ENCODE assay signal across 8 cellular contexts in the genomic region with DNA sequence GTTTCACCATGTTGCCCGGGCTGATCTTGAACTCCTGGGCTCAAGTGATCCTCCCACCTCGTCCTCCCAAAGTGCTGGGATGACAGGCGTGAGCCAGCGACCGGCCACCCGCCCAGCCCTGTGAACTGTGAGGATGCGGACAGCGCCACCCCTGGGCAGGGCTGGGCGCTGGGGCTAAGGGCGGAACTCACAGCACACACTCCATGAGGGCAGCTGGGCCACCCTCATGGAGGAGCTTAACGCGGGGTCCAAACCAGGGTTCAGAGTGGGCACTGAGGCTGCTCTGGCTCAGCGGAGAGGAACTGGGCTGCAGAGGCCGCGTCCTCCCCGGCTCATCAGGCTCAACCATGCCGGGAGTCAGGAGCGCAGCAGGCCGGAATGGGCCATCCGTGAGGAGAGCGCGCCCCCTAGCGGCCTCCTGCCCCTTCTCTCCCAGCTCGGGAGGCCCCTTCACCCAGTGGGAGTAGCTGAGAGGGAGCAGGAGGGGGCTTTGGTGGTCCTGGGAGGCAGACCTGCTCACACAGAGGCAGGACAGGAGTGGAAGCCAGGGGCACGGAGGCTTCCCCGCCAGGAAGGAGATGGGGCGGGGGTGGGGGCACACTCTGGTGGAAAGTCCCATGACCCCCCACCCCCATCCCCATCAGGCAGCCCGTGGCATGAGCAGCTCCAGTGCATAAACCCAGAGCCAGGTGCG. TPM values are rescaled to one million over a fixed set of nuclear protein-coding genes. Genes with fewer than 3 reads are reported as not detected.
A peak's percentile ranks its signal among the peaks of the same experiment; 100 is the strongest.
DNase-seq lines count a peak whose midpoint lies in the region; ATAC-seq and TF ChIP-seq lines count a peak whose summit lies in the region.

No MANE protein-coding gene starts in this region.

- H3K9me2 ChIP-seq in OCI-LY7 (ENCODE audit: insufficient read depth, low read length), result no peaks in the 10 kb centered on the region

- peaks cover 0 to 14% (median 0%) of the 10 kb centered on the region in 11 donors for H3K9me3 Mint-ChIP-seq in naive thymus-derived CD4-positive, alpha-beta T cell

- no peaks in the 10 kb centered on the region for H3K27me3 ChIP-seq in naive thymus-derived CD4-positive, alpha-beta T cell (ENCODE audit: control insufficient read depth in 2 of 2, insufficient read depth in 2 of 2, low read length in 2 of 2)

- peak overlapping the region in 4 of 9 donors; percentile 14 to 66 (median 28) for H3K27ac Mint-ChIP-seq in naive thymus-derived CD4-positive, alpha-beta T cell

- CTCF ChIA-PET in OCI-LY7 (lab: Charles Lee; ENCODE audit: unreplicated experiment), result interaction anchor here (0.5 to 1.0 kb wide), 6 partner anchors 11 to 717 kb away, joined by 3 to 7 read pairs (median 4); no protein-coding TSS in a partner anchor
- CTCF ChIA-PET in naive thymus-derived CD4-positive, alpha-beta T cell (lab: Charles Lee), result interaction anchor here (0.6 to 1.9 kb wide), 15 partner anchors 8 to 183 kb away, joined by 3 to 12 read pairs (median 4); a partner anchor contains a TSS

- H3K27me3 Mint-ChIP-seq in naive thymus-derived CD4-positive, alpha-beta T cell, result no peaks in the 10 kb centered on the region

- ATAC-seq in esophagus mucosa (peak; percentile 85), HG02610 (IDR thresholded peaks at IDR 0.05; ENCODE audit: unreplicated experiment) (no peak)
- peak; percentile 61 for ATAC-seq in naive thymus-derived CD4-positive, alpha-beta T cell

- H3K9me3 ChIP-seq in OCI-LY7 (ENCODE audit: low read length), result no peaks in the 10 kb centered on the region
- H3K9me3 ChIP-seq in naive thymus-derived CD4-positive, alpha-beta T cell (ENCODE audit: control insufficient read depth in 2 of 3, low read length in 3 of 3), result no peaks in the 10 kb centered on the region

- intact Hi-C loops in OCI-LY7 (cut with micrococcal nuclease; ENCODE audit: unreplicated experiment), result loop anchor here (1.0 to 5.0 kb wide), 2 partner anchors 43 to 115 kb away; no protein-coding TSS in a partner anchor
- intact Hi-C loops in naive thymus-derived CD4-positive, alpha-beta T cell (cut with micrococcal nuclease), result loop anchor here (1.0 to 2.0 kb wide), 4 partner anchors 14 to 114 kb away; a partner anchor contains a TSS

- DNase-seq in DMS114 treated with DMSO at 0.1 percent for 48 hours (lab: John Stamatoyannopoulos, UW; ENCODE audit: unreplicated experiment) (peak; percentile 37), HUDEP-2 (lab: John Stamatoyannopoulos, UW; ENCODE audit: unreplicated experiment in 76 of 76) (peak in 66 of 76 experiments; percentile 5 to 76 (median 52)), OCI-LY7 (ENCODE audit: low spot score) (peak; percentile 77), activated T-cell treated with anti-CD3 and anti-CD28 coated beads for 4 hours (peak; percentile 53)
- DNase-seq in naive thymus-derived CD4-positive, alpha-beta T cell, result peak in 8 of 9 donors; percentile 33 to 76 (median 64)
- peak; percentile 63 for DNase-seq in stimulated activated naive CD4-positive, alpha-beta T cell treated with Interleukin-2 at 50 U/mL for 16 hours (lab: John Stamatoyannopoulos, UW)

- H4K20me1 ChIP-seq in OCI-LY7 (ENCODE audit: insufficient read depth, low read length), result no peaks in the 10 kb centered on the region

- no peaks in the 10 kb centered on the region for H3K79me2 ChIP-seq in OCI-LY7 (ENCODE audit: insufficient read depth, low read depth, low read length)

- no peak overlapping the region for H3K4me2 ChIP-seq in OCI-LY7 (ENCODE audit: low read length)

- BruUV-seq in OCI-LY7 (replicated peaks; lab: Mats Ljungman, UMichigan), result no TSS peak

- H3K4me3 ChIP-seq in OCI-LY7 (ENCODE audit: low read depth, low read length, poor library complexity, severe bottlenecking), result no peak overlapping the region
- H3K4me3 ChIP-seq in naive thymus-derived CD4-positive, alpha-beta T cell (ENCODE audit: low read length), result no peak overlapping the region

- no peak overlapping the region for H2AFZ ChIP-seq in OCI-LY7 (ENCODE audit: low read length)

- H3K4me1 ChIP-seq in OCI-LY7 (ENCODE audit: insufficient read depth, low read length, poor library complexity, severe bottlenecking), result no peaks in the 10 kb centered on the region
- H3K4me1 ChIP-seq in naive thymus-derived CD4-positive, alpha-beta T cell (ENCODE audit: control insufficient read depth in 2 of 2, insufficient read depth in 2 of 2, low read length in 2 of 2), result no peaks in the 10 kb centered on the region

- POLR2A ChIA-PET in OCI-LY7 (lab: Charles Lee), result no interaction called here
- POLR2A ChIA-PET in naive thymus-derived CD4-positive, alpha-beta T cell (lab: Charles Lee), result interaction anchor here (0.6 to 3.5 kb wide), 3 partner anchors 9 to 141 kb away, joined by 3 to 19 read pairs (median 3); a partner anchor contains a TSS

- peaks cover 84% of the 10 kb centered on the region for H3K36me3 ChIP-seq in OCI-LY7 (ENCODE audit: insufficient read depth, low read length)
- H3K36me3 ChIP-seq in naive thymus-derived CD4-positive, alpha-beta T cell (ENCODE audit: control insufficient read depth in 2 of 3, insufficient read depth in 3 of 3, low read length in 3 of 3), result peaks cover 28 to 77% (median 43%) of the 10 kb centered on the region in 3 experiments

- peak; percentile 87 for TF ChIP-seq CTCF in OCI-LY7 (conservative IDR thresholded peaks at IDR 0.05; ENCODE audit: low read length)

- peaks cover 9 to 29% (median 19%) of the 10 kb centered on the region in 7 donors for H3K4me1 Mint-ChIP-seq in naive thymus-derived CD4-positive, alpha-beta T cell

- H3K36me3 Mint-ChIP-seq in naive thymus-derived CD4-positive, alpha-beta T cell, result peaks cover 7 to 28% (median 17%) of the 10 kb centered on the region in 5 donors

- H3K27ac ChIP-seq in OCI-LY7 (ENCODE audit: low read depth, low read length, poor library complexity, severe bottlenecking), result no peak overlapping the region
- H3K27ac ChIP-seq in naive thymus-derived CD4-positive, alpha-beta T cell (ENCODE audit: low read depth, low read length), result no peak overlapping the region

- peak overlapping the region in 1 of 10 donors; percentile 13 for H3K4me3 Mint-ChIP-seq in naive thymus-derived CD4-positive, alpha-beta T cell

RNA-seq across cellular contexts. Expression of a gene that starts 13.8 kb away (rescaled TPM):
- 64.0 and 77.2 TPM in 2 replicates for total RNA-seq in OCI-LY7 (2014; rRNA removed; shearing (Covaris generic))
- total RNA-seq in OCI-LY7 (2022) (112 and 115 TPM in 2 replicates), esophagus mucosa (7.9 TPM)
- 100 to 1,000 TPM; 114 to 572 (median 165) TPM for total RNA-seq in naive thymus-derived CD4-positive, alpha-beta T cell
- 10 to 100 TPM; 29.6 to 62.5 TPM for polyA plus RNA-seq in naive thymus-derived CD4-positive, alpha-beta T cell

RNA-seq across cellular contexts. Expression of a gene that starts 23.1 kb away (rescaled TPM):
- total RNA-seq in OCI-LY7 (2014; rRNA removed; shearing (Covaris generic)), result 89.8 and 94.5 TPM in 2 replicates
- 89.7 and 94.3 TPM in 2 replicates for total RNA-seq in OCI-LY7 (2022)
- total RNA-seq in esophagus mucosa, result 40.2 TPM
- 10 to 100 TPM; 33.6 to 79.8 (median 70.5) TPM for total RNA-seq in naive thymus-derived CD4-positive, alpha-beta T cell
- polyA plus RNA-seq in naive thymus-derived CD4-positive, alpha-beta T cell, result 10 to 100 TPM; 42.4 to 73.0 TPM

RNA-seq across cellular contexts. Expression of a gene that starts 30.9 kb away (rescaled TPM):
- total RNA-seq in OCI-LY7 (2014; rRNA removed; shearing (Covaris generic)), result not detected in 2 replicates
- total RNA-seq in OCI-LY7 (2022) (not detected in 2 replicates), esophagus mucosa (16.6 TPM)
- total RNA-seq in naive thymus-derived CD4-positive, alpha-beta T cell, result 1 to 10 TPM in 1 of 5 experiments, under 1 TPM in 3, not detected in 1; 0.24 to 1.3 (median 0.45) TPM
- polyA plus RNA-seq in naive thymus-derived CD4-positive, alpha-beta T cell, result under 1 TPM; 0.13 to 0.18 TPM

RNA-seq across cellular contexts. Expression of a gene that starts 51.5 kb away (rescaled TPM):
- 80.6 and 92.1 TPM in 2 replicates for total RNA-seq in OCI-LY7 (2014; rRNA removed; shearing (Covaris generic))
- total RNA-seq in OCI-LY7 (2022) (77.4 and 82.4 TPM in 2 replicates), esophagus mucosa (34.3 TPM)
- 10 to 100 TPM; 34.1 to 46.2 (median 45.0) TPM for total RNA-seq in naive thymus-derived CD4-positive, alpha-beta T cell
- polyA plus RNA-seq in naive thymus-derived CD4-positive, alpha-beta T cell, result 10 to 100 TPM; 34.6 to 45.8 TPM
